In genomic region chr17:21354796-21355385, GRCh38 we compare ENCODE assay signal across 1 cellular context.
TF ChIP-seq lines count a peak whose summit lies in the region.

No MANE protein-coding gene starts in this region.

TF ChIP-seq in K562, 482 proteins besides CTCF, POLR2A, EP300 and RAD21:
- no peak for TF ChIP-seq BDP1 (IDR thresholded peaks at IDR 0.05; ENCODE audit: insufficient read depth, insufficient read length)
- TF ChIP-seq ZNF24 (IDR thresholded peaks at IDR 0.05), result peak; percentile 57; the same call in 1 of the 2 replicates
- no peak for TF ChIP-seq PHB (CRISPR knock-in tag; IDR thresholded peaks at IDR 0.05)
- TF ChIP-seq RREB1 (CRISPR knock-in tag; IDR thresholded peaks at IDR 0.05), result no peak
- TF ChIP-seq RHOXF2B (CRISPR knock-in tag; conservative IDR thresholded peaks at IDR 0.05), result no peak
